In the genomic region with DNA sequence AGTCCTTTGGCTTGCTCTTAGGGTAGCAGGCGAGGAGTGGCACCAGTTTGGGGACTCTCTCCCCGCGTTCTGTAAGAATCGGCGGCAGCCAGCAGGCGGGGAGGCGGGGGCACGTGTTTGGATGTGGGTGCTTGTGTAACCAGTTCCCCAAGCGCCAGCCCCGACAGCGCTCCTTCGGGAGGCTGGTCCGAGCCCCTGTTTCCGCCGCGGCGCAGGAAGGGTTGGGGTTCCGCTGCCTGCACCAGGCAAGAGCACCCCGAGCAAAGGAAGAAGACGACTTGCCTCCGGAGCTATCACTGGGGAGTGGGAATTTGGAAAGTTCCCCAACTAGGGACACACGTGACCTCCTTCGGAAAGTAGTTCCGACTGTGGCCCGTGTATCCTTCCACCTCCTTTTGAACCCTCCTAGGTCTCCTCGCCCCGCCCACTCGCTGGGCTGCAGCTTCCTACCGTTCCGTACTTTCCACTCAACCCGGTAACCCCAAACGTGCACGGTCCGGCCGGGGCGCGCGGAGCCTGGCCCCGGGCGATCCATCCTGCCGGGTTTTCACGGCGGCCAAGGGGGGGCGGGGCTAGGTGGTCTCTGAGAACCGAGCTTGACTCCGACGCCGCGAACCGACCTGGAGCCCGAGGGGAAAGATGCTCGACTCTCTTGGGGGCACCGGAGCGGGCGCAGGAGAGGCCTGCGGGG, we compare ENCODE assay signal across 8 cellular contexts. TPM values are rescaled to one million over a fixed set of nuclear protein-coding genes. Genes with fewer than 3 reads are reported as not detected.
DNase-seq lines count a peak whose midpoint lies in the region; ATAC-seq, FAIRE-seq and TF ChIP-seq lines count a peak whose summit lies in the region.

No MANE protein-coding gene starts in this region.

- H3K9me3 ChIP-seq in small intestine (ENCODE audit: control insufficient read depth, low read depth), result no peaks in the 10 kb centered on the region

- DNase-seq in NCI-H2081 (lab: John Stamatoyannopoulos, UW) (peak; percentile 44 to 65), NCI-H2081 treated with DMSO at 0.1 percent for 48 hours (lab: John Stamatoyannopoulos, UW) (no peak), NCI-H146 (lab: John Stamatoyannopoulos, UW) (peak; percentile 95), activated B cell treated with CpG ODN at 0.5 μM for 24 hours (peak; percentile 93), cardiac fibroblast (ENCODE audit: low read depth in 2 of 2) (peak; percentile 99), iPS-NIHi7 (ENCODE audit: extremely low spot score) (peak; percentile 90), small intestine (peak; percentile 98)

- H3K27ac ChIP-seq in small intestine (ENCODE audit: low read depth in 1 of 2, low read length in 1 of 2), result peak overlapping the region; percentile 94 to 98

- no peak for FAIRE-seq in small intestine (lab: Jason Lieb, UNC)

- peaks cover 0 to 4% of the 10 kb centered on the region in 2 donors for H3K4me1 ChIP-seq in small intestine (ENCODE audit: control insufficient read depth in 2 of 2, insufficient read depth in 1 of 2, low read depth in 1 of 2, low read length in 1 of 2)

- peak overlapping the region; percentile 97 for H3K4me3 Mint-ChIP-seq in activated B cell treated with CpG ODN at 0.5 μM for 24 hours

- intact Hi-C loops in activated B cell treated with CpG ODN at 0.5 μM for 24 hours (cut with micrococcal nuclease), result loop anchor here (1.0 to 5.0 kb wide), 10 partner anchors 44 to 1020 kb away; a partner anchor contains a TSS

- TF ChIP-seq CTCF in activated B cell treated with CpG ODN at 0.5 μM for 24 hours (IDR thresholded peaks at IDR 0.05) (no peak), cardiac fibroblast (IDR thresholded peaks at IDR 0.05; ENCODE audit: low read depth, low read length) (no peak)

- H3K9me3 Mint-ChIP-seq in activated B cell treated with CpG ODN at 0.5 μM for 24 hours, result no peaks in the 10 kb centered on the region

- CTCF ChIA-PET in activated B cell treated with CpG ODN at 0.5 μM for 24 hours (lab: Charles Lee), result interaction anchor here (0.8 to 7.3 kb wide), 17 partner anchors 12 to 721 kb away, joined by 3 to 112 read pairs (median 5); a partner anchor contains a TSS

- WGBS in small intestine, 3 donors, result 0% methylated on average over 54 to 56 of the region's 56 CpGs

- peaks cover 30% of the 10 kb centered on the region for H3K4me1 Mint-ChIP-seq in activated B cell treated with CpG ODN at 0.5 μM for 24 hours

- POLR2A ChIA-PET in activated B cell treated with CpG ODN at 0.5 μM for 24 hours (lab: Charles Lee), result interaction anchor here (0.6 to 8.5 kb wide), 55 partner anchors 10 to 1040 kb away, joined by 3 to 257 read pairs (median 4); a partner anchor contains a TSS

- H3K4me3 ChIP-seq in cardiac fibroblast (replicated peaks in 1 of 2; ENCODE audit: low read depth in 2 of 2, low read length in 2 of 2) (peak overlapping the region; percentile 87 to 92), small intestine (ENCODE audit: low read depth in 1 of 2, low read length in 2 of 2) (peak overlapping the region; percentile 88 to 99)

- H3K27me3 ChIP-seq in small intestine (ENCODE audit: control insufficient read depth in 2 of 2, insufficient read depth in 2 of 2, low read length in 2 of 2), result no peaks in the 10 kb centered on the region

- no peaks in the 10 kb centered on the region for H3K27me3 Mint-ChIP-seq in activated B cell treated with CpG ODN at 0.5 μM for 24 hours

- peak; percentile 50 for ATAC-seq in HG02678 (IDR thresholded peaks at IDR 0.05; ENCODE audit: unreplicated experiment)
- peak; percentile 68 for ATAC-seq in activated B cell treated with CpG ODN at 0.5 μM for 24 hours (ENCODE audit: low read depth)

- peaks cover 38% of the 10 kb centered on the region for H3K36me3 Mint-ChIP-seq in activated B cell treated with CpG ODN at 0.5 μM for 24 hours (ENCODE audit: low read depth)

- peak overlapping the region; percentile 98 for H3K27ac Mint-ChIP-seq in activated B cell treated with CpG ODN at 0.5 μM for 24 hours

- no peaks in the 10 kb centered on the region for H3K36me3 ChIP-seq in small intestine (ENCODE audit: control insufficient read depth in 2 of 2, insufficient read depth in 2 of 2, low read length in 2 of 2)

RNA-seq across cellular contexts. Expression of a gene that starts 1.2 kb away (rescaled TPM):
- 2.4 and 2.6 TPM in 2 replicates for total RNA-seq in activated B cell treated with CpG ODN at 0.5 μM for 24 hours
- under 1 TPM in 2 of 3 donors, not detected in 1; 0.27 to 0.55 TPM for polyA plus RNA-seq in small intestine

RNA-seq across cellular contexts. Expression of a gene that starts 1.3 kb away (rescaled TPM):
- total RNA-seq in activated B cell treated with CpG ODN at 0.5 μM for 24 hours, result 172 and 227 TPM in 2 replicates
- 10 to 100 TPM; 18.8 to 30.5 (median 24.8) TPM for polyA plus RNA-seq in small intestine

RNA-seq across cellular contexts. Expression of a gene that starts 44.1 kb away (rescaled TPM):
- 34.7 and 42.6 TPM in 2 replicates for total RNA-seq in activated B cell treated with CpG ODN at 0.5 μM for 24 hours
- polyA plus RNA-seq in small intestine, result 10 to 100 TPM in 1 of 3 donors, 1 to 10 TPM in 2; 5.1 to 17.5 (median 5.4) TPM
